Comparison of ENCODE assay signal across 8 cellular contexts in the genomic region with DNA sequence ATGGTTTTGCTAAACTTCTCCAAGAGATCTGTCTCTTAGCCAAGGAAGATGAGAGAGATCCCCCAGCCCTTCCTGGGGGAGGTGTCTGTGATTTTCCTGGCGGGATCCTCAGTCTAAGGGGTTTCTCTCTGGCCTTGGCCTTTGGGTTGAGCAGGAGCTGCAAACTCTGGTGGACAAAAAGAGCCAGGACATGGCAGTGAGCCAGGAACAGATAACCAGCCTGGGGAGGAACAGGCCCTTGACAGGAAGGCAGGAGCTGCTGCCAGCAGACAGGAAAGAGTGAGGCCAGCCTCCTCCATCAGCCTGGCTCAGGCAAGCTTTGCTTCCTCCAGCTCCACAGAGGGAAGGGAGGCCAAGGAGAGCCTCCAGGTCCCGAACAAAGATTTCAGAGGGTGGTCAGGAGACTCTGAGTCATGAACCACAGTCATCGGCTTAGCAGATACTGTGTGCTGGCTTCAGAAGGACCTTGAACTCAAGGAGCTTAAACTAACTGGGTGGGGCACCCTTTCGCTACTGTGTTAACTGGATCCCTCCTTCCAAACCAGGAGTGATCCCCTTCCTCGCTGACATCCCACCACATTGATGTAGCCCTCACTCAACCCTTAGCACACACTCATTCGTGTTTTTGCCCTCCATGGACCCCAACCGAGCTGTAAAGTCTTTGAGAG. TPM values are rescaled to one million over a fixed set of nuclear protein-coding genes. Genes with fewer than 3 reads are reported as not detected.
DNase-seq lines count a peak whose midpoint lies in the region; ATAC-seq and TF ChIP-seq lines count a peak whose summit lies in the region.

No MANE protein-coding gene starts in this region.

- peak overlapping the region; percentile 72; the same call in 2 of the 3 replicates for H2BK15ac ChIP-seq in IMR-90 (ENCODE audit: low read depth, low read length)

- H3K27ac ChIP-seq in IMR-90 (ENCODE audit: insufficient read depth, low read length), result peak overlapping the region; percentile 3; the same call in 1 of the 2 replicates

- peak overlapping the region; percentile 89 for H2BK120ac ChIP-seq in IMR-90 (ENCODE audit: low read depth, low read length)

- no peak for TF ChIP-seq RAD21 in IMR-90 (IDR thresholded peaks at IDR 0.05; ENCODE audit: low read length)

- no peaks in the 10 kb centered on the region for H3K36me3 ChIP-seq in IMR-90 (ENCODE audit: control insufficient read depth, insufficient read depth, low read length)

- peaks cover 40% of the 10 kb centered on the region for H3K4me1 Mint-ChIP-seq in stimulated activated memory B cell treated with anti-CD40 and anti-IgM and Interleukin-4, amounts not matched to agents 10 μg/mL and 1 μg/mL and 100 μg/mL, for 72 hours

- H3K4me2 ChIP-seq in IMR-90 (ENCODE audit: low read depth, low read length), result no peak overlapping the region

- peak overlapping the region; percentile 95 for H2BK20ac ChIP-seq in IMR-90 (ENCODE audit: low read depth, low read length)

- peaks cover 18% of the 10 kb centered on the region for H3K9me1 ChIP-seq in IMR-90 (ENCODE audit: insufficient read depth, low read length)

- H3K4me1 ChIP-seq in IMR-90 (ENCODE audit: control insufficient read depth, insufficient read depth, low read length), result peaks cover 15% of the 10 kb centered on the region

- H4K5ac ChIP-seq in IMR-90 (ENCODE audit: low read depth, low read length), result peak overlapping the region; percentile 71

- H3K27me3 ChIP-seq in IMR-90 (ENCODE audit: control insufficient read depth, insufficient read depth, low read length), result no peaks in the 10 kb centered on the region; the same call in 1 of the 2 replicates

- H3K56ac ChIP-seq in IMR-90 (ENCODE audit: extremely low read depth, insufficient read depth, low read length), result no peak overlapping the region

- no peaks in the 10 kb centered on the region for H3K9me3 ChIP-seq in IMR-90 (ENCODE audit: control insufficient read depth, insufficient read depth, low read length)

- H3K4ac ChIP-seq in IMR-90 (ENCODE audit: low read depth, low read length), result peak overlapping the region; percentile 78

- ATAC-seq in IMR-90 (ENCODE audit: low read depth) (peak; percentile 80), left cardiac atrium (peak; percentile 67 to 81)
- ATAC-seq in stimulated activated memory B cell treated with anti-CD40 and anti-IgM and Interleukin-4, amounts not matched to agents 10 μg/mL and 1 μg/mL and 100 μg/mL, for 72 hours, result no peak

- no peak overlapping the region for H3K4me3 Mint-ChIP-seq in stimulated activated memory B cell treated with anti-CD40 and anti-IgM and Interleukin-4, amounts not matched to agents 10 μg/mL and 1 μg/mL and 100 μg/mL, for 72 hours

- CTCF ChIA-PET in IMR-90 (lab: Yijun Ruan, JAX), result no interaction called here

- peak overlapping the region; percentile 97 for H2AK9ac ChIP-seq in IMR-90 (replicated peaks; ENCODE audit: low read depth, low read length, poor library complexity)

- peak overlapping the region; percentile 60 for H3K23ac ChIP-seq in IMR-90 (ENCODE audit: low read depth, low read length)

- TF ChIP-seq CTCF in IMR-90 (conservative IDR thresholded peaks at IDR 0.05; ENCODE audit: low read depth, low read length), result no peak

- H2BK5ac ChIP-seq in IMR-90 (ENCODE audit: low read depth, low read length, poor library complexity, severe bottlenecking), result peak overlapping the region; percentile 32

- H2AFZ ChIP-seq in IMR-90 (replicated peaks; ENCODE audit: low read length, poor library complexity), result peak overlapping the region; percentile 94

- H3K9ac ChIP-seq in IMR-90 (ENCODE audit: low read depth, low read length), result no peak overlapping the region

- H3K9me3 Mint-ChIP-seq in stimulated activated memory B cell treated with anti-CD40 and anti-IgM and Interleukin-4, amounts not matched to agents 10 μg/mL and 1 μg/mL and 100 μg/mL, for 72 hours, result no peaks in the 10 kb centered on the region

- H4K8ac ChIP-seq in IMR-90 (ENCODE audit: low read depth in 2 of 2, low read length in 2 of 2), result peak overlapping the region; percentile 11 to 96; a peak in 3 of 4 replicates

- POLR2A ChIA-PET in IMR-90 (lab: Charles Lee; ENCODE audit: unreplicated experiment), result no interaction called here

- no peaks in the 10 kb centered on the region for H4K20me1 ChIP-seq in IMR-90 (ENCODE audit: insufficient read depth, low read length)

- peak overlapping the region; percentile 96 for H2AK5ac ChIP-seq in IMR-90 (ENCODE audit: low read depth, low read length)

- 100% methylated on average over 1 of the region's 7 CpGs; no CpG with 5 or more reads in 1 of the 2 experiments for WGBS in IMR-90 (ENCODE audit: extremely low coverage in 2 of 2, insufficient read length in 1 of 2), 2 experiments

- no peaks in the 10 kb centered on the region for H3K36me3 Mint-ChIP-seq in stimulated activated memory B cell treated with anti-CD40 and anti-IgM and Interleukin-4, amounts not matched to agents 10 μg/mL and 1 μg/mL and 100 μg/mL, for 72 hours

- peak overlapping the region; percentile 73 for H3K27ac Mint-ChIP-seq in stimulated activated memory B cell treated with anti-CD40 and anti-IgM and Interleukin-4, amounts not matched to agents 10 μg/mL and 1 μg/mL and 100 μg/mL, for 72 hours

- dilution Hi-C loops in IMR-90 (cut with HindIII; ENCODE audit: low sequenced_read_pairs, unreplicated experiment), result no loop called here

- peak; percentile 61 for DNase-seq in AG20443 (ENCODE audit: low spot score)
- DNase-seq in IMR-90, result peak; percentile 85
- peak; percentile 60 to 68 for DNase-seq in activated T-cell treated with anti-CD3 and anti-CD28 coated beads, Interleukin-2, amount 50 U/mL, for 48 hours
- DNase-seq in left cardiac atrium, result peak; percentile 91
- DNase-seq in SK-N-DZ (ENCODE audit: low spot score), result no peak
- DNase-seq in globus pallidus (ENCODE audit: low spot score), result no peak
- no peak for DNase-seq in stimulated activated naive CD4-positive, alpha-beta T cell treated with Interleukin-2 at 50 U/mL for 16 hours (lab: John Stamatoyannopoulos, UW)

- H3K27me3 Mint-ChIP-seq in stimulated activated memory B cell treated with anti-CD40 and anti-IgM and Interleukin-4, amounts not matched to agents 10 μg/mL and 1 μg/mL and 100 μg/mL, for 72 hours, result no peaks in the 10 kb centered on the region

- no peak overlapping the region for H3K4me3 ChIP-seq in IMR-90 (ENCODE audit: insufficient read depth, low read depth, low read length)

- in situ Hi-C loops in IMR-90 (cut with MboI; ENCODE audit: low sequenced_read_pairs), result no loop called here

- H3K18ac ChIP-seq in IMR-90 (ENCODE audit: low read depth, low read length), result peak overlapping the region; percentile 30

- H3K14ac ChIP-seq in IMR-90 (replicated peaks; ENCODE audit: low read depth, low read length), result peak overlapping the region; percentile 65

- BruUV-seq in IMR-90 (replicated peaks; lab: Mats Ljungman, UMichigan), result no TSS peak

- peak overlapping the region; percentile 65 for H4K91ac ChIP-seq in IMR-90 (ENCODE audit: insufficient read depth, low read depth, low read length)

- TF ChIP-seq POLR2A in IMR-90 (IDR thresholded peaks at IDR 0.05; ENCODE audit: low read depth, low read length), result no peak

- intact Hi-C loops in IMR-90 (cut with micrococcal nuclease), result no loop called here
- intact Hi-C loops in left cardiac atrium (cut with DNase I), result no loop called here

- no peaks in the 10 kb centered on the region for H3K79me1 ChIP-seq in IMR-90 (ENCODE audit: low read depth in 1 of 2, low read length in 2 of 2)

TF ChIP-seq in IMR-90, 13 proteins besides CTCF, POLR2A, EP300 and RAD21:
- no peak for TF ChIP-seq CEBPB (IDR thresholded peaks at IDR 0.05; ENCODE audit: low read depth, low read length)
- TF ChIP-seq, protein P1, sequence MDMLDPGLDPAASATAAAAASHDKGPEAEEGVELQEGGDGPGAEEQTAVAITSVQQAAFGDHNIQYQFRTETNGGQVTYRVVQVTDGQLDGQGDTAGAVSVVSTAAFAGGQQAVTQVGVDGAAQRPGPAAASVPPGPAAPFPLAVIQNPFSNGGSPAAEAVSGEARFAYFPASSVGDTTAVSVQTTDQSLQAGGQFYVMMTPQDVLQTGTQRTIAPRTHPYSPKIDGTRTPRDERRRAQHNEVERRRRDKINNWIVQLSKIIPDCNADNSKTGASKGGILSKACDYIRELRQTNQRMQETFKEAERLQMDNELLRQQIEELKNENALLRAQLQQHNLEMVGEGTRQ (IDR thresholded peaks at IDR 0.05; ENCODE audit: low read depth, low read length), result no peak
- no peak for TF ChIP-seq MAFK (IDR thresholded peaks at IDR 0.05; ENCODE audit: low read depth, low read length)

RNA-seq across cellular contexts. Expression of gene DDIT4, which starts 34.7 kb away (rescaled TPM):
- total RNA-seq in IMR-90 (2012; rRNA removed) (108 and 110 TPM in 2 replicates), left cardiac atrium (100 to 1,000 TPM in 1 of 2 donors, 10 to 100 TPM in 1; 88.8 to 112 TPM)
- 31.0 and 59.6 TPM in 2 replicates for polyA plus RNA-seq in IMR-90 (2012; rRNA removed)
- 38.8 and 80.6 TPM in 2 replicates for polyA plus RNA-seq in IMR-90 (2012; cell fraction: cytosol; rRNA removed)
- 80.3 and 93.3 TPM in 2 replicates for polyA plus RNA-seq in IMR-90 (2012; cell fraction: nucleus; rRNA removed; ENCODE audit: low replicate concordance)
- 50.3 and 61.1 TPM in 2 replicates for polyA plus RNA-seq in SK-N-DZ (2014; cell fraction: cytosol; rRNA removed)
- 30.1 and 38.3 TPM in 2 replicates for polyA plus RNA-seq in SK-N-DZ (2014; cell fraction: nucleus; rRNA removed)

RNA-seq across cellular contexts. Expression of gene DNAJB12, which starts 46.3 kb away (rescaled TPM):
- 18.3 and 19.2 TPM in 2 replicates for total RNA-seq in IMR-90 (2012; rRNA removed)
- polyA plus RNA-seq in IMR-90 (2012; rRNA removed), result 23.1 and 24.0 TPM in 2 replicates
- 18.5 and 22.8 TPM in 2 replicates for polyA plus RNA-seq in IMR-90 (2012; cell fraction: cytosol; rRNA removed)
- polyA plus RNA-seq in IMR-90 (2012; cell fraction: nucleus; rRNA removed; ENCODE audit: low replicate concordance), result 28.0 and 41.8 TPM in 2 replicates
- 10 to 100 TPM; 25.8 to 33.4 TPM for total RNA-seq in left cardiac atrium
- 17.7 and 18.7 TPM in 2 replicates for polyA plus RNA-seq in SK-N-DZ (2014; cell fraction: cytosol; rRNA removed)
- polyA plus RNA-seq in SK-N-DZ (2014; cell fraction: nucleus; rRNA removed), result 20.4 and 30.5 TPM in 2 replicates

Comparison
In these comparisons a context has a peak if more than half of its experiments do, and no peak if none do; other contexts are left out.
1. DNase-seq: peak in AG20443 (single experiment), IMR-90 (single experiment), activated T-cell treated with anti-CD3 and anti-CD28 coated beads, Interleukin-2, amount 50 U/mL, for 48 hours (2 of 2) and left cardiac atrium (single experiment); none in SK-N-DZ (single experiment), globus pallidus (single experiment) and stimulated activated naive CD4-positive, alpha-beta T cell treated with Interleukin-2 at 50 U/mL for 16 hours (single experiment).